11 cellular contexts compared by ENCODE assay signal in the genomic region with DNA sequence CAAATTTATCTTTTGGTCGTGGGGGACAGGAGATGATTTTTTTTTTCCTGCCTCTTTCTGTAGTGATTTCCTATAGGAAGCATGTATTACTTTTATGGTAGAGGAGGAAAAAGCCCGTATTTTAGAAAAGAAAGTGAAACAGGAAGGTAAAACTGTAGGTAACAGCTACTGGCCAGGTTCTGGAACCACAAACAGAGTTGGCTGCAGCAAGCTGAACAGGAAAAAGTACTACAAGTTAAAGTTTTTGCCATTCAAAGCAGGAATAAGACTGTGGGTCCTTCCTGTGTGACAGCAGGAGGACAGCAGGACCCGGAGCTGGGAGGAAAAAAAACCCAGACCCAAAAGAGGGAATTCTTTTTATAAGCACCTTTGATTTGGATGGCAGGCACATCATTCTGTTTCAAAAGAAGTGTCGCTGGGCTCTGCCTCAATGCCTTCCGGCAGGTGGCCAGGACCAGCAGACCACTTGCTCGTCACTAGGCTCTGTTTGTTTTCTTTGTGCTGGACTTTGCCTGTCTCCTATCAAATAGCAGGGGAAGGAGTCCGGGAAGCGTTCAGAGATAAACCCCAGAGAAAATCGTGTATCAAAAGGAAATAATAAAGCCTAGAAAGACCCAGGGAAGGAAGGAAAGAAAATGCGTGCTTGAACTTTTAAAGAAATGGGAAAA.
DNase-seq lines count a peak whose midpoint lies in the region; ATAC-seq and TF ChIP-seq lines count a peak whose summit lies in the region.
"Had no signal": no experiment of that assay in that cellular context is flagged by ENCODE, and none has a peak within 500 bp of the region (broad histone marks: within the 10 kb centered on the region; RNA-seq: fewer than 3 reads in every experiment).

No MANE protein-coding gene starts in this region.

- no peaks in the 10 kb centered on the region for H3K36me3 Mint-ChIP-seq in activated T-cell treated with anti-CD3 and anti-CD28 coated beads, Interleukin-2, amount 50 U/mL, for 4 hours (ENCODE audit: insufficient read depth)
- no peaks in the 10 kb centered on the region for H3K36me3 Mint-ChIP-seq in activated T-helper 17 cell treated with anti-CD3 and anti-CD28 coated beads, Interleukin-2, amount 50 U/mL, for 72 hours (ENCODE audit: low read depth)

- no peak for TF ChIP-seq EP300 in stomach (IDR thresholded peaks at IDR 0.05)

- H2AFZ ChIP-seq in OCI-LY7 (ENCODE audit: low read length), result no peak overlapping the region

- H3K9me3 ChIP-seq in liver (ENCODE audit: control insufficient read depth in 4 of 4, low read length in 3 of 4) (no peaks in the 10 kb centered on the region), stomach (peaks cover 0 to 6% (median 2%) of the 10 kb centered on the region in 4 donors), psoas muscle (peaks cover 4% of the 10 kb centered on the region), OCI-LY7 (ENCODE audit: low read length) (no peaks in the 10 kb centered on the region)
- H3K9me3 ChIP-seq: thoracic aorta had no signal

- ATAC-seq in activated T-cell treated with anti-CD3 and anti-CD28 coated beads, Interleukin-2, amount 50 U/mL, for 4 hours, result no peak
- no peak for ATAC-seq in activated T-helper 17 cell treated with anti-CD3 and anti-CD28 coated beads, Interleukin-2, amount 50 U/mL, for 72 hours (replicated peaks)
- no peak for ATAC-seq in psoas muscle

- H3K36me3 ChIP-seq in liver (ENCODE audit: control insufficient read depth in 4 of 4, insufficient read depth in 3 of 4, low read depth in 1 of 4, low read length in 3 of 4), result no peaks in the 10 kb centered on the region
- H3K36me3 ChIP-seq in stomach, result no peaks in the 10 kb centered on the region
- H3K36me3 ChIP-seq in psoas muscle (ENCODE audit: insufficient read depth in 1 of 2, low read depth in 1 of 2), result no peaks in the 10 kb centered on the region
- no peaks in the 10 kb centered on the region for H3K36me3 ChIP-seq in OCI-LY7 (ENCODE audit: insufficient read depth, low read length)
- H3K36me3 ChIP-seq: thoracic aorta had no signal

- peaks cover 0 to 10% (median 5%) of the 10 kb centered on the region in 4 donors for H3K4me1 ChIP-seq in liver (ENCODE audit: control insufficient read depth in 4 of 4, insufficient read depth in 4 of 4, low read length in 3 of 4)
- H3K4me1 ChIP-seq in stomach, result no peaks in the 10 kb centered on the region
- no peaks in the 10 kb centered on the region for H3K4me1 ChIP-seq in psoas muscle
- H3K4me1 ChIP-seq in OCI-LY7 (ENCODE audit: insufficient read depth, low read length, poor library complexity, severe bottlenecking), result no peaks in the 10 kb centered on the region

- H3K27ac ChIP-seq in liver (ENCODE audit: low read depth in 1 of 2, low read length in 2 of 2), result peak overlapping the region; percentile 16 to 77
- peak overlapping the region in 2 of 5 donors; percentile 16 to 73 for H3K27ac ChIP-seq in stomach
- no peak overlapping the region for H3K27ac ChIP-seq in psoas muscle
- no peak overlapping the region for H3K27ac ChIP-seq in OCI-LY7 (ENCODE audit: low read depth, low read length, poor library complexity, severe bottlenecking)
- H3K27ac ChIP-seq: thoracic aorta had no signal

- CTCF ChIA-PET in OCI-LY7 (lab: Charles Lee; ENCODE audit: unreplicated experiment), result no interaction called here

- TF ChIP-seq POLR2A in stomach (IDR thresholded peaks at IDR 0.05), result no peak

- H3K9me2 ChIP-seq in OCI-LY7 (ENCODE audit: insufficient read depth, low read length), result no peaks in the 10 kb centered on the region

- no peaks in the 10 kb centered on the region for H3K27me3 Mint-ChIP-seq in activated T-cell treated with anti-CD3 and anti-CD28 coated beads, Interleukin-2, amount 50 U/mL, for 4 hours (ENCODE audit: low read depth)
- H3K27me3 Mint-ChIP-seq in activated T-helper 17 cell treated with anti-CD3 and anti-CD28 coated beads, Interleukin-2, amount 50 U/mL, for 72 hours, result no peaks in the 10 kb centered on the region

- peaks cover 8% of the 10 kb centered on the region for H3K9me3 Mint-ChIP-seq in activated T-cell treated with anti-CD3 and anti-CD28 coated beads, Interleukin-2, amount 50 U/mL, for 4 hours
- peaks cover 14% of the 10 kb centered on the region for H3K9me3 Mint-ChIP-seq in activated T-helper 17 cell treated with anti-CD3 and anti-CD28 coated beads, Interleukin-2, amount 50 U/mL, for 72 hours

- no peak overlapping the region for H3K27ac Mint-ChIP-seq in activated T-helper 17 cell treated with anti-CD3 and anti-CD28 coated beads, Interleukin-2, amount 50 U/mL, for 72 hours
- H3K27ac Mint-ChIP-seq: activated naive CD4-positive, alpha-beta T cell treated with anti-CD3 and anti-CD28 coated beads for 36 hours had no signal

- BruUV-seq in OCI-LY7 (replicated peaks; lab: Mats Ljungman, UMichigan), result no TSS peak

- POLR2A ChIA-PET in OCI-LY7 (lab: Charles Lee), result no interaction called here

- peaks cover 2% of the 10 kb centered on the region for H3K4me1 Mint-ChIP-seq in activated T-cell treated with anti-CD3 and anti-CD28 coated beads, Interleukin-2, amount 50 U/mL, for 4 hours (ENCODE audit: low read depth)
- H3K4me1 Mint-ChIP-seq in activated T-helper 17 cell treated with anti-CD3 and anti-CD28 coated beads, Interleukin-2, amount 50 U/mL, for 72 hours, result no peaks in the 10 kb centered on the region

- no peak for DNase-seq in activated T-cell treated with anti-CD3 and anti-CD28 coated beads, Interleukin-2, amount 50 U/mL, for 4 hours
- DNase-seq in activated T-cell treated with anti-CD3 and anti-CD28 coated beads, Interleukin-2, amount 50 U/mL, for 1 hour, result no peak
- DNase-seq in stomach, result no peak
- no peak for DNase-seq in inferior parietal cortex (ENCODE audit: extremely low spot score)
- DNase-seq in psoas muscle, result no peak
- DNase-seq in OCI-LY7 (ENCODE audit: low spot score), result no peak
- DNase-seq: NCI-H1436 had no signal

- H3K4me2 ChIP-seq in OCI-LY7 (ENCODE audit: low read length), result no peak overlapping the region

- TF ChIP-seq CTCF in liver (IDR thresholded peaks at IDR 0.05; ENCODE audit: low read depth, low read length, missing input control) (no peak), stomach (IDR thresholded peaks at IDR 0.05) (no peak), psoas muscle (IDR thresholded peaks at IDR 0.05) (no peak), OCI-LY7 (conservative IDR thresholded peaks at IDR 0.05; ENCODE audit: low read length) (no peak)

- H3K4me3 Mint-ChIP-seq in activated T-cell treated with anti-CD3 and anti-CD28 coated beads, Interleukin-2, amount 50 U/mL, for 4 hours, result peak overlapping the region; percentile 28
- peak overlapping the region; percentile 9 for H3K4me3 Mint-ChIP-seq in activated T-helper 17 cell treated with anti-CD3 and anti-CD28 coated beads, Interleukin-2, amount 50 U/mL, for 72 hours
- H3K4me3 Mint-ChIP-seq: activated naive CD4-positive, alpha-beta T cell treated with anti-CD3 and anti-CD28 coated beads for 36 hours had no signal

- H3K9ac ChIP-seq in liver (ENCODE audit: low read depth in 1 of 2, low read length in 2 of 2), result peak overlapping the region in 1 of 2 donors; percentile 12

- WGBS in liver, result 9% methylated on average over 10 of the region's 10 CpGs
- WGBS in stomach, 5 donors, result 17 to 39% (median 22%) methylated on average over 10 of the region's 10 CpGs
- WGBS in psoas muscle, 3 donors, result 31 to 39% (median 33%) methylated on average over 10 of the region's 10 CpGs

- H3K4me3 ChIP-seq in liver (ENCODE audit: low read depth in 1 of 3, low read length in 3 of 3) (peak overlapping the region; percentile 39 to 73 (median 46)), stomach (peak overlapping the region in 3 of 4 donors; percentile 12 to 36 (median 21)), psoas muscle (no peak overlapping the region), OCI-LY7 (ENCODE audit: low read depth, low read length, poor library complexity, severe bottlenecking) (no peak overlapping the region)
- H3K4me3 ChIP-seq: thoracic aorta had no signal

- H3K79me2 ChIP-seq in OCI-LY7 (ENCODE audit: insufficient read depth, low read depth, low read length), result no peaks in the 10 kb centered on the region

- intact Hi-C loops in stomach (cut with DNase I; ENCODE audit: low total_unique reads), result no loop called here
- intact Hi-C loops in psoas muscle (cut with DNase I), result no loop called here
- intact Hi-C loops in OCI-LY7 (cut with micrococcal nuclease; ENCODE audit: unreplicated experiment), result no loop called here

- TF ChIP-seq RAD21 in liver (IDR thresholded peaks at IDR 0.05), result peak in 1 of 2 donors; percentile 31

- H4K20me1 ChIP-seq in OCI-LY7 (ENCODE audit: insufficient read depth, low read length), result no peaks in the 10 kb centered on the region

- no peaks in the 10 kb centered on the region for H3K27me3 ChIP-seq in liver (ENCODE audit: control insufficient read depth in 4 of 4, insufficient read depth in 4 of 4, low read length in 3 of 4)
- H3K27me3 ChIP-seq in stomach, result no peaks in the 10 kb centered on the region
- H3K27me3 ChIP-seq in psoas muscle (ENCODE audit: insufficient read depth in 3 of 3, low read length in 2 of 3), result no peaks in the 10 kb centered on the region

TF ChIP-seq in liver, 16 proteins besides CTCF, POLR2A, EP300 and RAD21 (continues in another document):
- TF ChIP-seq, protein P1, sequence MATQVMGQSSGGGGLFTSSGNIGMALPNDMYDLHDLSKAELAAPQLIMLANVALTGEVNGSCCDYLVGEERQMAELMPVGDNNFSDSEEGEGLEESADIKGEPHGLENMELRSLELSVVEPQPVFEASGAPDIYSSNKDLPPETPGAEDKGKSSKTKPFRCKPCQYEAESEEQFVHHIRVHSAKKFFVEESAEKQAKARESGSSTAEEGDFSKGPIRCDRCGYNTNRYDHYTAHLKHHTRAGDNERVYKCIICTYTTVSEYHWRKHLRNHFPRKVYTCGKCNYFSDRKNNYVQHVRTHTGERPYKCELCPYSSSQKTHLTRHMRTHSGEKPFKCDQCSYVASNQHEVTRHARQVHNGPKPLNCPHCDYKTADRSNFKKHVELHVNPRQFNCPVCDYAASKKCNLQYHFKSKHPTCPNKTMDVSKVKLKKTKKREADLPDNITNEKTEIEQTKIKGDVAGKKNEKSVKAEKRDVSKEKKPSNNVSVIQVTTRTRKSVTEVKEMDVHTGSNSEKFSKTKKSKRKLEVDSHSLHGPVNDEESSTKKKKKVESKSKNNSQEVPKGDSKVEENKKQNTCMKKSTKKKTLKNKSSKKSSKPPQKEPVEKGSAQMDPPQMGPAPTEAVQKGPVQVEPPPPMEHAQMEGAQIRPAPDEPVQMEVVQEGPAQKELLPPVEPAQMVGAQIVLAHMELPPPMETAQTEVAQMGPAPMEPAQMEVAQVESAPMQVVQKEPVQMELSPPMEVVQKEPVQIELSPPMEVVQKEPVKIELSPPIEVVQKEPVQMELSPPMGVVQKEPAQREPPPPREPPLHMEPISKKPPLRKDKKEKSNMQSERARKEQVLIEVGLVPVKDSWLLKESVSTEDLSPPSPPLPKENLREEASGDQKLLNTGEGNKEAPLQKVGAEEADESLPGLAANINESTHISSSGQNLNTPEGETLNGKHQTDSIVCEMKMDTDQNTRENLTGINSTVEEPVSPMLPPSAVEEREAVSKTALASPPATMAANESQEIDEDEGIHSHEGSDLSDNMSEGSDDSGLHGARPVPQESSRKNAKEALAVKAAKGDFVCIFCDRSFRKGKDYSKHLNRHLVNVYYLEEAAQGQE (IDR thresholded peaks at IDR 0.05), result peak; percentile 20
- TF ChIP-seq GABPA (IDR thresholded peaks at IDR 0.05 in 1 of 2, conservative IDR thresholded peaks at IDR 0.05 in 1 of 2), result no peak
- no peak for TF ChIP-seq JUND (IDR thresholded peaks at IDR 0.05)
- no peak for TF ChIP-seq FOXA1 (IDR thresholded peaks at IDR 0.05)
- TF ChIP-seq FOXA2 (IDR thresholded peaks at IDR 0.05), result no peak

Comparison
In these comparisons a context has a peak if more than half of its experiments do, and no peak if none do; other contexts are left out.
1. H3K27ac ChIP-seq: peak in liver (2 of 2); none in psoas muscle (single experiment) and OCI-LY7 (single experiment).
2. H3K4me3 ChIP-seq: peak in liver (3 of 3) and stomach (3 of 4); none in psoas muscle (single experiment) and OCI-LY7 (single experiment).